Comparison of ENCODE assay signal across 20 cellular contexts in genomic region chr1:80731241-80731894, GRCh38.
A peak's percentile ranks its signal among the peaks of the same experiment; 100 is the strongest.
DNase-seq lines count a peak whose midpoint lies in the region; ATAC-seq and TF ChIP-seq lines count a peak whose summit lies in the region.
"Had no signal": no experiment of that assay in that cellular context is flagged by ENCODE, and none has a peak within 500 bp of the region (broad histone marks: within the 10 kb centered on the region; RNA-seq: fewer than 3 reads in every experiment).

No MANE protein-coding gene starts in this region.

- no peaks in the 10 kb centered on the region for H3K9me3 ChIP-seq in SU-DHL-6 (ENCODE audit: insufficient read depth, low read length)
- H3K9me3 ChIP-seq: thoracic aorta had no signal

- no peaks in the 10 kb centered on the region for H4K20me1 ChIP-seq in SU-DHL-6 (ENCODE audit: low read depth, low read length)

- H3K4me3 ChIP-seq in SU-DHL-6 (ENCODE audit: insufficient read depth, low read length, poor library complexity, severe bottlenecking): no peak overlapping the region
- H3K4me3 ChIP-seq in fibroblast of villous mesenchyme (ENCODE audit: low read depth, low read length): no peak overlapping the region
- H3K4me3 ChIP-seq: thoracic aorta had no signal

- H3K79me2 ChIP-seq in SU-DHL-6 (ENCODE audit: insufficient read depth, low read length): no peaks in the 10 kb centered on the region

- ATAC-seq in GM18498 (IDR thresholded peaks at IDR 0.05; ENCODE audit: unreplicated experiment): no peak
- ATAC-seq: left colon; naive thymus-derived CD8-positive, alpha-beta T cell; SK-N-SH treated with all-trans-retinoic acid at 6 μM for 48 hours; stimulated activated naive B cell treated with anti-CD40 and anti-IgM and Interleukin-4, amounts not matched to agents 10 μg/mL and 1 μg/mL and 100 μg/mL, for 72 hours had no signal

- peak; percentile 2 for DNase-seq in H4 (ENCODE audit: low spot score)
- peak; percentile 1 for DNase-seq in fibroblast of villous mesenchyme (ENCODE audit: low read depth)
- DNase-seq in activated CD4-positive, alpha-beta T cell treated with anti-CD3 and anti-CD28 coated beads, Interleukin-2, amount 50 U/mL, for 4 hours: no peak
- no peak for DNase-seq in AML-193 (lab: John Stamatoyannopoulos, UW)
- DNase-seq: activated CD4-positive, alpha-beta memory T cell treated with anti-CD3 and anti-CD28 coated beads for 36 hours; activated CD8-positive, alpha-beta memory T cell treated with anti-CD3 and anti-CD28 coated beads, Interleukin-2, amount 50 U/mL, for 48 hours; activated naive CD8-positive, alpha-beta T cell treated with anti-CD3 and anti-CD28 coated beads for 36 hours; foreskin fibroblast; left colon; naive thymus-derived CD8-positive, alpha-beta T cell; NCI-H2171; RPMI8226; stimulated activated CD4-positive, alpha-beta T cell treated with anti-CD3 and anti-CD28 coated beads, Interleukin-4, amount 100 ng/mL, for 24 hours; stimulated activated naive B cell treated with anti-CD40 and anti-IgM and Interleukin-4, amounts not matched to agents 10 μg/mL and 1 μg/mL and 100 μg/mL, for 72 hours had no signal

- no peaks in the 10 kb centered on the region for H3K9me2 ChIP-seq in SU-DHL-6 (replicated peaks; ENCODE audit: insufficient read depth, low read length)

- H3K27me3 ChIP-seq in SU-DHL-6 (ENCODE audit: low read length): no peaks in the 10 kb centered on the region

- H3K9ac ChIP-seq in SU-DHL-6 (ENCODE audit: low read length): no peak overlapping the region

- H3K27ac ChIP-seq in C4-2B: peak overlapping the region; percentile 65
- no peak overlapping the region for H3K27ac ChIP-seq in SU-DHL-6 (ENCODE audit: low read depth, low read length)
- H3K27ac ChIP-seq: HL-60, thoracic aorta had no signal

- H3F3A ChIP-seq in SU-DHL-6 (ENCODE audit: insufficient read depth): no peaks in the 10 kb centered on the region

- no peak for TF ChIP-seq CTCF in C4-2B (conservative IDR thresholded peaks at IDR 0.05)
- no peak for TF ChIP-seq CTCF in SU-DHL-6 (IDR thresholded peaks at IDR 0.05; ENCODE audit: insufficient read depth, low read length, poor library complexity, severe bottlenecking)
- TF ChIP-seq CTCF in fibroblast of villous mesenchyme (IDR thresholded peaks at IDR 0.05; ENCODE audit: insufficient read depth, low read depth, low read length): no peak

- no peak overlapping the region for H3K4me2 ChIP-seq in SU-DHL-6 (ENCODE audit: low read depth, low read length, poor library complexity, severe bottlenecking)

- peak overlapping the region; percentile 13 for H2AFZ ChIP-seq in SU-DHL-6 (ENCODE audit: low read depth, low read length, severe bottlenecking)

- no peaks in the 10 kb centered on the region for H3K36me3 ChIP-seq in SU-DHL-6 (ENCODE audit: low read length)
- H3K36me3 ChIP-seq: thoracic aorta had no signal

Comparison
In these comparisons a context has a peak if more than half of its experiments do, and no peak if none do; other contexts are left out.
1. DNase-seq: peak in H4 (single experiment) and fibroblast of villous mesenchyme (single experiment); none in activated CD4-positive, alpha-beta T cell treated with anti-CD3 and anti-CD28 coated beads, Interleukin-2, amount 50 U/mL, for 4 hours (0 of 2) and AML-193 (0 of 2).